Comparison of ENCODE assay signal across 18 cellular contexts in the genomic region with DNA sequence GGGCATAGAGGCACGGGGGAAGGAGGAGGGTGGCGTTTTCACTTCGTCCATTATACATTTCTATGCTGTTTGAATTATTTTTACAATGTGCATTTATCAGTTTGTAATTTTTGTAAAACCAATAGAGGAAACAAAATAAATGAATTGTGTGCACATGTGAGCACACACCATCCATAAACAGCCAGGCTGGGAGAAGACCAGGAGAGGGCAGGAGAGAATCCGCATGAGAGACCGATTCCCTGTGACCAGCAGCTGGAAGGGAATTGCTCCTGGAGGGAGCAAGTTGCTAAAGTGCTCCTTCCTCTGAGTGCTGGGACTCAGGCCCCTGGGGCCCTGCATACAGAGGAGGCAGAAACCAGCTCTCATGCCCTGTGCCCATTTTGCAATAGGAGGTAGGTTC.
"Had no signal": no experiment of that assay in that cellular context is flagged by ENCODE, and none has a peak within 500 bp of the region (broad histone marks: within the 10 kb centered on the region; RNA-seq: fewer than 3 reads in every experiment).

No MANE protein-coding gene starts in this region.

- H3K4me1 ChIP-seq: esophagus muscularis mucosa, gastrocnemius medialis, heart right ventricle, pancreas had no signal

- H3K9me3 Mint-ChIP-seq: activated naive CD8-positive, alpha-beta T cell treated with anti-CD3 and anti-CD28 coated beads for 36 hours; nephron had no signal

- H3K27ac Mint-ChIP-seq: activated CD4-positive, alpha-beta memory T cell treated with anti-CD3 and anti-CD28 coated beads for 36 hours; activated naive CD8-positive, alpha-beta T cell treated with anti-CD3 and anti-CD28 coated beads for 36 hours; memory B cell; nephron; stimulated activated naive CD8-positive, alpha-beta T cell treated with anti-CD3 and anti-CD28 coated beads, Interleukin-15, Interleukin-2, amounts not matched to agents 100 ng/mL and 50 ng/mL, for 24 hours had no signal

- H3K4me3 Mint-ChIP-seq: activated CD4-positive, alpha-beta memory T cell treated with anti-CD3 and anti-CD28 coated beads for 36 hours; activated naive CD8-positive, alpha-beta T cell treated with anti-CD3 and anti-CD28 coated beads for 36 hours; memory B cell; nephron; stimulated activated naive CD8-positive, alpha-beta T cell treated with anti-CD3 and anti-CD28 coated beads, Interleukin-15, Interleukin-2, amounts not matched to agents 100 ng/mL and 50 ng/mL, for 24 hours had no signal

- H3K36me3 ChIP-seq: esophagus muscularis mucosa, gastrocnemius medialis, heart right ventricle, pancreas, thoracic aorta had no signal

- H3K4me3 ChIP-seq: dorsolateral prefrontal cortex, esophagus muscularis mucosa, gastrocnemius medialis, heart right ventricle, pancreas, thoracic aorta had no signal

- H3K36me3 Mint-ChIP-seq: activated CD4-positive, alpha-beta memory T cell treated with anti-CD3 and anti-CD28 coated beads for 36 hours had no signal

- DNase-seq: activated CD4-positive, alpha-beta memory T cell treated with anti-CD3 and anti-CD28 coated beads for 36 hours; activated gamma-delta T cell treated with Interleukin-2 at 50 U/mL for 16 hours; activated naive CD8-positive, alpha-beta T cell treated with anti-CD3 and anti-CD28 coated beads for 36 hours; activated T-cell treated with anti-CD3 and anti-CD28 coated beads, Interleukin-2, amount 50 U/mL, for 48 hours; dorsolateral prefrontal cortex; gastrocnemius medialis; heart right ventricle; islet precursor cell; pancreas; stimulated activated CD4-positive, alpha-beta T cell treated with anti-CD3 and anti-CD28 coated beads, Interleukin-15, amount 100 ng/mL, for 24 hours; stimulated activated CD4-positive, alpha-beta T cell treated with anti-CD3 and anti-CD28 coated beads, Interleukin-4, amount 100 ng/mL, for 24 hours; T1000 had no signal

- H3K27me3 ChIP-seq: esophagus muscularis mucosa, gastrocnemius medialis, heart right ventricle, pancreas had no signal

- H3K4me1 Mint-ChIP-seq: activated naive CD8-positive, alpha-beta T cell treated with anti-CD3 and anti-CD28 coated beads for 36 hours; memory B cell; nephron had no signal

- H3K27me3 Mint-ChIP-seq: stimulated activated naive CD8-positive, alpha-beta T cell treated with anti-CD3 and anti-CD28 coated beads, Interleukin-15, Interleukin-2, amounts not matched to agents 100 ng/mL and 50 ng/mL, for 24 hours had no signal

- H3K27ac ChIP-seq: dorsolateral prefrontal cortex, esophagus muscularis mucosa, gastrocnemius medialis, heart right ventricle, pancreas, thoracic aorta, VCaP had no signal
